ENCODE assay signal across 1 cellular context in genomic region chr2:2573658-2574293, GRCh38.
TF ChIP-seq lines count a peak whose summit lies in the region.

No MANE protein-coding gene starts in this region.

TF ChIP-seq in GM12878, 131 proteins besides CTCF, POLR2A, EP300 and RAD21 (continued from another document):
- no peak for TF ChIP-seq RCOR1 (conservative IDR thresholded peaks at IDR 0.05; ENCODE audit: low read depth, low read length)
- 0 out of 2 replicates have a peak, but pooled peaks have one; percentile 22 for TF ChIP-seq NBN (IDR thresholded peaks at IDR 0.05)
- no peak for TF ChIP-seq SMAD1 (IDR thresholded peaks at IDR 0.05; ENCODE audit: low read depth, partially characterized antibody)
- no peak for TF ChIP-seq MEF2B (IDR thresholded peaks at IDR 0.05; ENCODE audit: partially characterized antibody, poor library complexity, severe bottlenecking)
- no peak for TF ChIP-seq MXI1 (IDR thresholded peaks at IDR 0.05; ENCODE audit: low read depth, low read length)
- TF ChIP-seq JUND (IDR thresholded peaks at IDR 0.05; ENCODE audit: low read depth, low read length), result no peak
- no peak for TF ChIP-seq RUNX3 (IDR thresholded peaks at IDR 0.05; ENCODE audit: low read length)
- TF ChIP-seq IRF3 (IDR thresholded peaks at IDR 0.05), result no peak
- TF ChIP-seq CREB1 (IDR thresholded peaks at IDR 0.05; ENCODE audit: low read depth), result peak; percentile 89
- no peak for TF ChIP-seq NR2C1 (IDR thresholded peaks at IDR 0.05)
- TF ChIP-seq FOS (IDR thresholded peaks at IDR 0.05; ENCODE audit: borderline replicate concordance, extremely low read depth, insufficient read length), result no peak
- no peak for TF ChIP-seq CEBPB (IDR thresholded peaks at IDR 0.05; ENCODE audit: borderline replicate concordance in 1 of 2, low read depth in 2 of 2, low read length in 2 of 2)
- no peak for TF ChIP-seq ZBED1 (IDR thresholded peaks at IDR 0.05; ENCODE audit: borderline replicate concordance)
- TF ChIP-seq ATF7 (IDR thresholded peaks at IDR 0.05; ENCODE audit: low read depth), result peak; percentile 91
- TF ChIP-seq CBX5 (IDR thresholded peaks at IDR 0.05; ENCODE audit: low read depth), result no peak
- TF ChIP-seq NR2C2 (IDR thresholded peaks at IDR 0.05; ENCODE audit: borderline replicate concordance, control insufficient read depth, insufficient read length, low read depth), result no peak
- TF ChIP-seq ATF2 (IDR thresholded peaks at IDR 0.05; ENCODE audit: low read length), result peak; percentile 74; the same call in 1 of the 2 replicates
- no peak for TF ChIP-seq SPI1 (IDR thresholded peaks at IDR 0.05; ENCODE audit: borderline replicate concordance, insufficient read depth, low read depth, low read length)
- no peak for TF ChIP-seq GABPA (IDR thresholded peaks at IDR 0.05; ENCODE audit: low read depth)
- no peak for TF ChIP-seq ZNF24 (IDR thresholded peaks at IDR 0.05)
- TF ChIP-seq CREM (IDR thresholded peaks at IDR 0.05; ENCODE audit: low read depth), result peak; percentile 66; the same call in 1 of the 2 replicates
TF ChIP-seq in GM12878: peak in this region for 5.
